Comparison of ENCODE assay signal across 11 cellular contexts in the genomic region with DNA sequence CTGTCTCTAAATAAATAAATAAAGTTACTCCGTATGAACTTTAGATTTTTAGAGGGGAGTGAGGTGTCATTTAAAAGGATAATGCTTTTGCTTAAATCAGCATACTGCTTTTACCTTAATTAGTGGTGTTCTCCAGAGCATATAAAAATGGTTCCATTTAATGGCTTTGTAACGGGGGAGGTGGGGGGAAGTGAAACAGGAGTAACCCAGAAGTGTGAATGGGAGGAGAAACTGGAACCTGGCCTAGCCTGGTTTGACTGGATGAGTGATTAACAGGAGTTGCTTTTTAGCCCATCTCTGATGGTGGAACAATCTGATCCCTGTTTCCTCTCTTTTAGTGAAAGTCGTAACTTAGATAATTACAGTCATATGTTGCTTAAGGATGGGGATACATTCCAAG. TPM values are rescaled to one million over a fixed set of nuclear protein-coding genes. Genes with fewer than 3 reads are reported as not detected.
DNase-seq lines count a peak whose midpoint lies in the region; ATAC-seq and TF ChIP-seq lines count a peak whose summit lies in the region.
"Had no signal": no experiment of that assay in that cellular context is flagged by ENCODE, and none has a peak within 500 bp of the region (broad histone marks: within the 10 kb centered on the region; RNA-seq: fewer than 3 reads in every experiment).

No MANE protein-coding gene starts in this region.

- WGBS in hepatocyte (ENCODE audit: low lambda C conversion rate, missing lambda C conversion rate), result 70% methylated on average over 3 of the region's 3 CpGs

- peak overlapping the region; percentile 90 for H3K4me2 ChIP-seq in hepatocyte

- TF ChIP-seq CTCF in hepatocyte (IDR thresholded peaks at IDR 0.05; ENCODE audit: poor library complexity), result no peak

- H2AFZ ChIP-seq in hepatocyte, result no peak overlapping the region

- peaks cover 64% of the 10 kb centered on the region for H3K36me3 Mint-ChIP-seq in activated T-cell treated with anti-CD3 and anti-CD28 coated beads, Interleukin-2, amount 50 U/mL, for 24 hours (ENCODE audit: low read depth)

- H4K20me1 ChIP-seq in hepatocyte (ENCODE audit: insufficient read depth, poor library complexity, severe bottlenecking), result no peaks in the 10 kb centered on the region

- peak overlapping the region; percentile 88 for H3K4me3 ChIP-seq in hepatocyte

- H3K9me3 Mint-ChIP-seq in activated T-cell treated with anti-CD3 and anti-CD28 coated beads, Interleukin-2, amount 50 U/mL, for 24 hours, result no peaks in the 10 kb centered on the region

- H3K27ac ChIP-seq in hepatocyte, result peak overlapping the region; percentile 98
- H3K27ac ChIP-seq in temporal lobe (ENCODE audit: low read depth, low read length), result peak overlapping the region; percentile 23

- peak overlapping the region; percentile 100 for H3K27ac Mint-ChIP-seq in activated T-cell treated with anti-CD3 and anti-CD28 coated beads, Interleukin-2, amount 50 U/mL, for 24 hours

- H3K4me3 Mint-ChIP-seq in activated T-cell treated with anti-CD3 and anti-CD28 coated beads, Interleukin-2, amount 50 U/mL, for 24 hours, result peak overlapping the region; percentile 91

- H3K4me1 Mint-ChIP-seq in activated T-cell treated with anti-CD3 and anti-CD28 coated beads, Interleukin-2, amount 50 U/mL, for 24 hours (ENCODE audit: low read depth), result peaks cover 62% of the 10 kb centered on the region

- peaks cover 40% of the 10 kb centered on the region for H3K79me2 ChIP-seq in hepatocyte

- H3K27me3 ChIP-seq in hepatocyte, result no peaks in the 10 kb centered on the region
- H3K27me3 ChIP-seq: ascending aorta had no signal

- no peaks in the 10 kb centered on the region for H3K9me2 ChIP-seq in hepatocyte (replicated peaks; ENCODE audit: insufficient read depth)

- no peak for ATAC-seq in GM18517 (IDR thresholded peaks at IDR 0.05; ENCODE audit: unreplicated experiment)
- ATAC-seq: right cardiac atrium had no signal

- no peaks in the 10 kb centered on the region for H3K9me3 ChIP-seq in hepatocyte (ENCODE audit: low read depth)
- H3K9me3 ChIP-seq: ascending aorta had no signal

- H3K4me1 ChIP-seq in hepatocyte (ENCODE audit: insufficient read depth), result peaks cover 23% of the 10 kb centered on the region

- H3K27me3 Mint-ChIP-seq in activated T-cell treated with anti-CD3 and anti-CD28 coated beads, Interleukin-2, amount 50 U/mL, for 24 hours, result no peaks in the 10 kb centered on the region

- no peak for DNase-seq in activated T-cell treated with anti-CD3 and anti-CD28 coated beads, Interleukin-2, amount 50 U/mL, for 24 hours
- no peak for DNase-seq in activated T-cell treated with anti-CD3 and anti-CD28 coated beads for 4 hours
- peak; percentile 55 for DNase-seq in RPMI8226
- no peak for DNase-seq in hepatocyte (ENCODE audit: low spot score)
- no peak for DNase-seq in NK-92 (lab: John Stamatoyannopoulos, UW; ENCODE audit: unreplicated experiment)
- DNase-seq in NCI-H446 treated with DMSO at 0.1 percent for 48 hours (lab: John Stamatoyannopoulos, UW), result no peak
- DNase-seq: NCI-H1092, right cardiac atrium had no signal

- no peaks in the 10 kb centered on the region for H3K36me3 ChIP-seq in hepatocyte (replicated peaks; ENCODE audit: insufficient read depth, low read depth)

RNA-seq across cellular contexts. Expression of a gene that starts 1.6 kb away (rescaled TPM):
- 95.7 and 101 TPM in 2 replicates for total RNA-seq in hepatocyte
- polyA plus RNA-seq in hepatocyte, result 122 and 135 TPM in 2 replicates
- total RNA-seq in temporal lobe, result 35.7 TPM

RNA-seq across cellular contexts. Expression of a gene that starts 36.5 kb away (rescaled TPM):
- total RNA-seq in hepatocyte (not detected in 2 replicates), temporal lobe (0.49 TPM)
- 0.23 and 0.74 TPM in 2 replicates for polyA plus RNA-seq in hepatocyte
- total RNA-seq: ascending aorta, right cardiac atrium had no signal

RNA-seq across cellular contexts. Expression of a gene that starts 40.7 kb away (rescaled TPM):
- 0.40 and 0.56 TPM in 2 replicates for total RNA-seq in hepatocyte
- 0.28 and 0.73 TPM in 2 replicates for polyA plus RNA-seq in hepatocyte
- 5.2 TPM for total RNA-seq in temporal lobe
- total RNA-seq: ascending aorta had no signal
